ENCODE assay signal across 8 cellular contexts in the genomic region with DNA sequence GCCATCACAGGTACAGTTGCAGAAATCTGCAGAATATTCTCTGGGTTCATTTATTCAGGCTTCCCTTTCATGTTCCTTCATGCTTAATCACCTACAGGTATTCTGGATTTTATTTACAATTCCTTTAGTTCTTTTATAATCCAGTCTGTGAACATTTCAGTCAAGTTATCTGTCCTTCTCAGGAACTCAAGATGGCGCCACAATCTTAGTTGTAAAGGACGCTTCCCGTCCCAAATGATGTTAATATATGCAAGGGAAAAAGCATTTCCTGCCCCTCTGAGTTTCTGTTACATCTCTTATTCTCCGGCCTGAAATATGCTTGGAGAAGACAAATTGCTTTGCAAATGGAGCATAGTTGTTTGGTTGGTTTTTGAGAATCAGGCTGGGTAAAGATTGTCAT. TPM values are rescaled to one million over a fixed set of nuclear protein-coding genes. Genes with fewer than 3 reads are reported as not detected.
DNase-seq lines count a peak whose midpoint lies in the region; ATAC-seq, FAIRE-seq and TF ChIP-seq lines count a peak whose summit lies in the region.

No MANE protein-coding gene starts in this region.

- FAIRE-seq in HepG2 (lab: Jason Lieb, UNC) (no peak), frontal cortex (lab: Jason Lieb, UNC) (no peak)

- H3K9me2 ChIP-seq in Karpas-422 (replicated peaks; ENCODE audit: insufficient read depth, low read length) = no peaks in the 10 kb centered on the region

- POLR2A ChIA-PET in HepG2 (lab: Yijun Ruan, JAX) = no interaction called here

- in situ Hi-C loops in HepG2 (cut with HindIII; ENCODE audit: extremely low pct_ligation_motif_present, low pct_unique_long_range_greater_than_20kb) = loop anchor here (5.0 kb wide), 2 partner anchors 75 to 285 kb away; no protein-coding TSS in a partner anchor

- H3K4me1 ChIP-seq in Karpas-422 (ENCODE audit: low read length) (no peaks in the 10 kb centered on the region), HepG2 (ENCODE audit: insufficient read depth, low read length) (no peaks in the 10 kb centered on the region)

- H3K27me3 ChIP-seq in Karpas-422 (ENCODE audit: low read length) (no peaks in the 10 kb centered on the region), HepG2 (ENCODE audit: control insufficient read depth in 1 of 2, insufficient read depth in 2 of 2, low read length in 2 of 2) (no peaks in the 10 kb centered on the region)

- H3K9me3 ChIP-seq in Karpas-422 (ENCODE audit: low read length) = no peaks in the 10 kb centered on the region
- H3K9me3 ChIP-seq in HepG2 (ENCODE audit: low read length) = no peaks in the 10 kb centered on the region

- intact Hi-C loops in HepG2 (cut with micrococcal nuclease; ENCODE audit: unreplicated experiment) = loop anchor here (5.0 kb wide), 1 partner anchor 75 kb away; no protein-coding TSS in a partner anchor

- H3K4me2 ChIP-seq in Karpas-422 (ENCODE audit: low read depth, low read length, poor library complexity, severe bottlenecking) = no peak overlapping the region
- H3K4me2 ChIP-seq in HepG2 (ENCODE audit: low read depth, low read length) = no peak overlapping the region

- no peak overlapping the region for H3K4me3 ChIP-seq in Karpas-422 (ENCODE audit: low read length)
- no peak overlapping the region for H3K4me3 ChIP-seq in HepG2 (replicated peaks in 1 of 3; ENCODE audit: insufficient read depth in 1 of 3, low read depth in 2 of 3, low read length in 3 of 3)

- H4K20me1 ChIP-seq in Karpas-422 (ENCODE audit: insufficient read depth, low read depth, low read length) (no peaks in the 10 kb centered on the region), HepG2 (ENCODE audit: insufficient read depth, low read length) (no peaks in the 10 kb centered on the region)

- no peak for TF ChIP-seq POLR2A in HepG2 (IDR thresholded peaks at IDR 0.05; ENCODE audit: insufficient read depth in 1 of 2, low read depth in 2 of 2, low read length in 2 of 2)

- no peaks in the 10 kb centered on the region for H3K79me2 ChIP-seq in Karpas-422 (ENCODE audit: low read length)
- H3K79me2 ChIP-seq in HepG2 (ENCODE audit: insufficient read depth, low read length) = no peaks in the 10 kb centered on the region

- H3K27ac ChIP-seq in Karpas-422 (ENCODE audit: low read length) = no peak overlapping the region
- no peak overlapping the region for H3K27ac ChIP-seq in HepG2 (ENCODE audit: extremely low read length, insufficient read depth, low read length)

- DNase-seq in CD1c-positive myeloid dendritic cell (ENCODE audit: extremely low spot score) (peak; percentile 43), Karpas-422 (peak; percentile 47), amniotic stem cell (lab: John Stamatoyannopoulos, UW) (peak; percentile 31), HepG2 (ENCODE audit: low spot score) (no peak), NCI-H187 treated with DMSO at 0.1 percent for 48 hours (lab: John Stamatoyannopoulos, UW) (no peak), GM19240 (ENCODE audit: insufficient read length, low spot score) (no peak), frontal cortex (ENCODE audit: low spot score in 2 of 2) (no peak)

- H3K9ac ChIP-seq in Karpas-422 (ENCODE audit: low read length) = no peak overlapping the region
- no peak overlapping the region for H3K9ac ChIP-seq in HepG2 (ENCODE audit: insufficient read depth, low read depth, low read length)

- ATAC-seq in HepG2 (no peak), HG02610 (IDR thresholded peaks at IDR 0.05; ENCODE audit: unreplicated experiment) (no peak)

- WGBS in HepG2 (ENCODE audit: low lambda C conversion rate) = 87% methylated on average over 4 of the region's 4 CpGs

- CTCF ChIA-PET in HepG2 (lab: Yijun Ruan, JAX; ENCODE audit: low intra/inter-chr PET ratio, low total read pairs) = interaction anchor here (1.5 kb wide), 1 partner anchor 283 kb away, joined by 4 read pairs; no protein-coding TSS in a partner anchor

- no peak for TF ChIP-seq RAD21 in HepG2 (CRISPR knock-in tag; IDR thresholded peaks at IDR 0.05)

- H3K36me3 ChIP-seq in Karpas-422 (ENCODE audit: insufficient read depth, low read length) (no peaks in the 10 kb centered on the region), HepG2 (replicated peaks in 1 of 2; ENCODE audit: control insufficient read depth in 1 of 2, insufficient read depth in 2 of 2, low read length in 2 of 2) (peaks cover 0 to 16% of the 10 kb centered on the region in 2 experiments; a peak in 2 of 5 replicates)

- peak; percentile 47 for TF ChIP-seq CTCF in HepG2 (CRISPR knock-in tag; IDR thresholded peaks at IDR 0.05)

- no peak for TF ChIP-seq EP300 in HepG2 (IDR thresholded peaks at IDR 0.05; ENCODE audit: low read depth in 2 of 2, low read length in 2 of 2)
- TF ChIP-seq EP300 in HepG2 (CRISPR knock-in tag; IDR thresholded peaks at IDR 0.05; ENCODE audit: borderline replicate concordance) = no peak

- H2AFZ ChIP-seq in Karpas-422 (ENCODE audit: low read length) = no peak overlapping the region
- H2AFZ ChIP-seq in HepG2 (ENCODE audit: low read length) = no peak overlapping the region

- no TSS peak for BruUV-seq in HepG2 (replicated peaks; lab: Mats Ljungman, UMichigan)

TF ChIP-seq in HepG2, 621 proteins besides CTCF, POLR2A, EP300 and RAD21:
- TF ChIP-seq RBM22 (optimal IDR thresholded peaks at IDR 0.05; ENCODE audit: low read length) (peak; percentile 36), STAG1 (CRISPR knock-in tag; IDR thresholded peaks at IDR 0.05) (peak; percentile 60), ARNTL (CRISPR knock-in tag; IDR thresholded peaks at IDR 0.05) (no peak), ZNF674 (CRISPR knock-in tag; IDR thresholded peaks at IDR 0.05; ENCODE audit: low read depth) (no peak), ZNF670 (CRISPR knock-in tag; IDR thresholded peaks at IDR 0.05; ENCODE audit: borderline replicate concordance) (no peak)

RNA-seq across cellular contexts. Expression of a gene that starts 19.3 kb away (rescaled TPM):
- not detected in 2 replicates for total RNA-seq in Karpas-422 (2014; rRNA removed; shearing (Covaris generic); ENCODE audit: low replicate concordance)
- 3.4 and 9.0 TPM in 2 replicates for total RNA-seq in HepG2 (2016; rRNA removed; fragmentation: Illumina TruSeq; extraction: Trizol)
- 1.4 and 1.6 TPM in 2 replicates for total RNA-seq in HepG2 (2016; cell fraction: cytosol; rRNA removed; fragmentation: Illumina TruSeq; extraction: Trizol; ENCODE audit: low read depth)
- 2.9 and 7.7 TPM in 2 replicates for total RNA-seq in HepG2 (2016; cell fraction: insoluble cytoplasmic fraction; rRNA removed; fragmentation: Illumina TruSeq; extraction: Trizol)
- total RNA-seq in HepG2 (2016; cell fraction: membrane; rRNA removed; fragmentation: Illumina TruSeq; extraction: Trizol) = 3.7 and 3.9 TPM in 2 replicates
- 10.1 and 10.5 TPM in 2 replicates for total RNA-seq in HepG2 (2016; cell fraction: nucleus; rRNA removed; fragmentation: Illumina TruSeq; extraction: Trizol)
- polyA plus RNA-seq in HepG2 (2011; rRNA removed) = 5.8 and 6.6 TPM in 2 replicates
- 3.0 and 4.3 TPM in 2 replicates for polyA plus RNA-seq in HepG2 (2011; cell fraction: cytosol; rRNA removed)
- 7.5 and 9.6 TPM in 2 replicates for polyA plus RNA-seq in HepG2 (2011; cell fraction: nucleus; rRNA removed)
- polyA plus RNA-seq in HepG2 (2012) = 4.0 and 4.2 TPM in 2 replicates
- polyA plus RNA-seq in HepG2 (2016; cell fraction: cytosol; fragmentation: Illumina TruSeq; extraction: Trizol; ENCODE audit: low read depth) = 0.70 and 0.80 TPM in 2 replicates
- polyA plus RNA-seq in HepG2 (2016; cell fraction: insoluble cytoplasmic fraction; fragmentation: Illumina TruSeq; extraction: Trizol; ENCODE audit: low read depth) = 2.8 and 3.5 TPM in 2 replicates
- 1.1 and 1.3 TPM in 2 replicates for polyA plus RNA-seq in HepG2 (2016; cell fraction: membrane; fragmentation: Illumina TruSeq; extraction: Trizol; ENCODE audit: low read depth)
- 23.2 and 27.8 TPM in 2 replicates for polyA plus RNA-seq in HepG2 (2016; cell fraction: nucleus; fragmentation: Illumina TruSeq; extraction: Trizol; ENCODE audit: insufficient read depth, low read depth)
- 5.0 and 22.4 TPM in 2 replicates for polyA minus RNA-seq in HepG2 (2011; rRNA and poly(A)+ RNA removed; ENCODE audit: low replicate concordance)
- polyA minus RNA-seq in HepG2 (2011; cell fraction: cytosol; rRNA and poly(A)+ RNA removed) = 2.5 and 3.2 TPM in 2 replicates
- 4.8 and 6.8 TPM in 2 replicates for polyA minus RNA-seq in HepG2 (2011; cell fraction: nucleus; rRNA and poly(A)+ RNA removed)
- total RNA-seq in frontal cortex = 24.9 TPM

Comparison
In these comparisons a context has a peak if more than half of its experiments do, and no peak if none do; other contexts are left out.
1. DNase-seq: peak in CD1c-positive myeloid dendritic cell (single experiment), Karpas-422 (single experiment) and amniotic stem cell (single experiment); none in HepG2 (single experiment), NCI-H187 treated with DMSO at 0.1 percent for 48 hours (single experiment), GM19240 (single experiment) and frontal cortex (0 of 2).